In genomic region chr14:103091883-103092222, GRCh38 we compare ENCODE assay signal across 9 cellular contexts. TPM values are rescaled to one million over a fixed set of nuclear protein-coding genes. Genes with fewer than 3 reads are reported as not detected.
DNase-seq lines count a peak whose midpoint lies in the region; ATAC-seq and TF ChIP-seq lines count a peak whose summit lies in the region.
"Had no signal": no experiment of that assay in that cellular context is flagged by ENCODE, and none has a peak within 500 bp of the region (broad histone marks: within the 10 kb centered on the region; RNA-seq: fewer than 3 reads in every experiment).

No MANE protein-coding gene starts in this region.

- H3K4me3 ChIP-seq in cardiac muscle cell = peak overlapping the region; percentile 21
- H3K4me3 ChIP-seq in ascending aorta = peak overlapping the region; percentile 52 to 63
- peak overlapping the region; percentile 64 for H3K4me3 ChIP-seq in lower lobe of right lung
- peak overlapping the region; percentile 57 for H3K4me3 ChIP-seq in upper lobe of right lung

- no peaks in the 10 kb centered on the region for H3K36me3 ChIP-seq in cardiac muscle cell
- no peaks in the 10 kb centered on the region for H3K36me3 ChIP-seq in ascending aorta
- no peaks in the 10 kb centered on the region for H3K36me3 ChIP-seq in lower lobe of right lung
- no peaks in the 10 kb centered on the region for H3K36me3 ChIP-seq in upper lobe of right lung

- H3K27me3 ChIP-seq in cardiac muscle cell (peaks cover 6% of the 10 kb centered on the region), ascending aorta (no peaks in the 10 kb centered on the region), lower lobe of right lung (ENCODE audit: low read depth) (peaks cover 1% of the 10 kb centered on the region), upper lobe of right lung (peaks cover 5% of the 10 kb centered on the region)

- TF ChIP-seq POLR2A in GM18505 (IDR thresholded peaks at IDR 0.05; ENCODE audit: borderline replicate concordance, extremely low read depth, insufficient read depth, insufficient read length) = no peak

- intact Hi-C loops in left cardiac atrium (cut with DNase I) = no loop called here
- intact Hi-C loops in ascending aorta (cut with DNase I) = no loop called here
- intact Hi-C loops in lower lobe of right lung (cut with DNase I) = no loop called here
- intact Hi-C loops in upper lobe of right lung (cut with DNase I) = no loop called here

- ATAC-seq in left cardiac atrium = no peak
- ATAC-seq in lower lobe of right lung = no peak
- no peak for ATAC-seq in upper lobe of right lung
- ATAC-seq in GM18505 (IDR thresholded peaks at IDR 0.05; ENCODE audit: unreplicated experiment) = no peak

- DNase-seq in cardiac muscle cell (ENCODE audit: low read depth in 1 of 2, low spot score in 1 of 2) = no peak
- no peak for DNase-seq in left cardiac atrium
- no peak for DNase-seq in ascending aorta (ENCODE audit: low spot score in 2 of 2)
- no peak for DNase-seq in lower lobe of right lung
- no peak for DNase-seq in upper lobe of right lung
- no peak for DNase-seq in amygdala (lab: John Stamatoyannopoulos, UW)
- DNase-seq in kidney glomerular epithelial cell (lab: John Stamatoyannopoulos, UW) = no peak
- DNase-seq: DMS79 had no signal

- H3K9me3 ChIP-seq in cardiac muscle cell (ENCODE audit: low read depth) = no peaks in the 10 kb centered on the region
- H3K9me3 ChIP-seq in ascending aorta = no peaks in the 10 kb centered on the region
- H3K9me3 ChIP-seq in lower lobe of right lung = no peaks in the 10 kb centered on the region
- H3K9me3 ChIP-seq in upper lobe of right lung = no peaks in the 10 kb centered on the region

- H3K4me1 ChIP-seq in cardiac muscle cell (ENCODE audit: low read depth) (no peaks in the 10 kb centered on the region), ascending aorta (peaks cover 0 to 3% of the 10 kb centered on the region in 2 donors), lower lobe of right lung (peaks cover 13% of the 10 kb centered on the region), upper lobe of right lung (peaks cover 8% of the 10 kb centered on the region)

- H3K27ac ChIP-seq in cardiac muscle cell (no peak overlapping the region), ascending aorta (no peak overlapping the region), lower lobe of right lung (no peak overlapping the region), upper lobe of right lung (no peak overlapping the region)

- no peak for TF ChIP-seq CTCF in cardiac muscle cell (IDR thresholded peaks at IDR 0.05; ENCODE audit: low read depth, low read length)
- TF ChIP-seq CTCF in ascending aorta (IDR thresholded peaks at IDR 0.05) = no peak
- TF ChIP-seq CTCF in lower lobe of right lung (IDR thresholded peaks at IDR 0.05) = no peak
- no peak for TF ChIP-seq CTCF in upper lobe of right lung (IDR thresholded peaks at IDR 0.05)

RNA-seq across cellular contexts. Expression of gene EXOC3L4, which starts 2.7 kb away (rescaled TPM):
- total RNA-seq in cardiac muscle cell (1.7 and 5.5 TPM in 2 replicates), left cardiac atrium (under 1 TPM; 0.91 to 0.92 TPM), ascending aorta (not detected), lower lobe of right lung (3.6 TPM), upper lobe of right lung (4.2 TPM)
- 2.7 and 6.3 TPM in 2 replicates for polyA plus RNA-seq in cardiac muscle cell

RNA-seq across cellular contexts. Expression of gene LBHD2, which starts 7.8 kb away (rescaled TPM):
- total RNA-seq in cardiac muscle cell (not detected in 2 replicates), left cardiac atrium (under 1 TPM in 1 of 2 donors, not detected in 1; 0.47 TPM), ascending aorta (not detected), lower lobe of right lung (not detected), upper lobe of right lung (not detected)
- polyA plus RNA-seq in cardiac muscle cell = not detected in 2 replicates

RNA-seq across cellular contexts. Expression of gene TNFAIP2, which starts 31.4 kb away (rescaled TPM):
- total RNA-seq in cardiac muscle cell = 0.99 and 1.2 TPM in 2 replicates
- 0.32 and 1.4 TPM in 2 replicates for polyA plus RNA-seq in cardiac muscle cell
- 10 to 100 TPM; 60.2 to 72.0 TPM for total RNA-seq in left cardiac atrium
- 133 TPM for total RNA-seq in ascending aorta
- 254 TPM for total RNA-seq in lower lobe of right lung
- 158 TPM for total RNA-seq in upper lobe of right lung

RNA-seq across cellular contexts. Expression of gene CDC42BPB, which starts 34.5 kb away (rescaled TPM):
- total RNA-seq in cardiac muscle cell (67.2 and 91.6 TPM in 2 replicates), left cardiac atrium (10 to 100 TPM; 57.3 to 79.2 TPM), ascending aorta (96.5 TPM), lower lobe of right lung (114 TPM), upper lobe of right lung (102 TPM)
- 18.9 and 21.7 TPM in 2 replicates for polyA plus RNA-seq in cardiac muscle cell

Comparison
In these comparisons a context has a peak if more than half of its experiments do, and no peak if none do; other contexts are left out.
1. RNA of gene TNFAIP2, which starts 31.4 kb away (total RNA-seq): 254 TPM in lower lobe of right lung (single experiment), 158 TPM in upper lobe of right lung (single experiment), 133 TPM in ascending aorta (single experiment) and 60.2 to 72.0 TPM in left cardiac atrium; 0.99 to 1.2 TPM in cardiac muscle cell; every median in the first group is over 10 times any median in the second.
2. Peak in every context shown above with its lines, with median percentiles within 50 percentile points of each other: H3K4me3 ChIP-seq.